18 cellular contexts compared by ENCODE assay signal in genomic region chr9:119332522-119332921, GRCh38. TPM values are rescaled to one million over a fixed set of nuclear protein-coding genes. Genes with fewer than 3 reads are reported as not detected.
"Had no signal": no experiment of that assay in that cellular context is flagged by ENCODE, and none has a peak within 500 bp of the region (broad histone marks: within the 10 kb centered on the region; RNA-seq: fewer than 3 reads in every experiment).

No MANE protein-coding gene starts in this region.

- H3K4me3 ChIP-seq: coronary artery, heart left ventricle, psoas muscle, right lobe of liver, tibial nerve had no signal

- DNase-seq: effector CD4-positive, alpha-beta T cell; foreskin melanocyte; hippocampal formation; left ventricle myocardium superior; naive thymus-derived CD4-positive, alpha-beta T cell; nephron progenitor cell; psoas muscle; retina; right lobe of liver; stimulated activated CD4-positive, alpha-beta T cell treated with anti-CD3 and anti-CD28 coated beads, Interleukin-4, amount 100 ng/mL, for 1 hour had no signal

- H3K27me3 Mint-ChIP-seq: naive thymus-derived CD4-positive, alpha-beta T cell; stimulated activated memory B cell treated with anti-CD40 and anti-IgM and Interleukin-4, amounts not matched to agents 10 μg/mL and 1 μg/mL and 100 μg/mL, for 72 hours; stimulated activated naive CD8-positive, alpha-beta T cell treated with anti-CD3 and anti-CD28 coated beads, Interleukin-15, Interleukin-2, amounts not matched to agents 100 ng/mL and 50 ng/mL, for 24 hours had no signal

- H3K4me3 Mint-ChIP-seq: naive thymus-derived CD4-positive, alpha-beta T cell; nephron progenitor cell; stimulated activated memory B cell treated with anti-CD40 and anti-IgM and Interleukin-4, amounts not matched to agents 10 μg/mL and 1 μg/mL and 100 μg/mL, for 72 hours; stimulated activated naive CD8-positive, alpha-beta T cell treated with anti-CD3 and anti-CD28 coated beads, Interleukin-15, Interleukin-2, amounts not matched to agents 100 ng/mL and 50 ng/mL, for 24 hours had no signal

- H3K27ac ChIP-seq: coronary artery, heart left ventricle, neutrophil, psoas muscle, right lobe of liver, tibial nerve had no signal

- H3K36me3 Mint-ChIP-seq: stimulated activated memory B cell treated with anti-CD40 and anti-IgM and Interleukin-4, amounts not matched to agents 10 μg/mL and 1 μg/mL and 100 μg/mL, for 72 hours had no signal

- H3K9me3 ChIP-seq: neutrophil, psoas muscle, right lobe of liver had no signal

- ATAC-seq: left ventricle myocardium superior; naive thymus-derived CD4-positive, alpha-beta T cell; psoas muscle; right lobe of liver; stimulated activated memory B cell treated with anti-CD40 and anti-IgM and Interleukin-4, amounts not matched to agents 10 μg/mL and 1 μg/mL and 100 μg/mL, for 72 hours had no signal

- H3K4me1 Mint-ChIP-seq: naive thymus-derived CD4-positive, alpha-beta T cell; stimulated activated memory B cell treated with anti-CD40 and anti-IgM and Interleukin-4, amounts not matched to agents 10 μg/mL and 1 μg/mL and 100 μg/mL, for 72 hours had no signal

- H3K27ac Mint-ChIP-seq: naive thymus-derived CD4-positive, alpha-beta T cell; nephron progenitor cell; stimulated activated memory B cell treated with anti-CD40 and anti-IgM and Interleukin-4, amounts not matched to agents 10 μg/mL and 1 μg/mL and 100 μg/mL, for 72 hours; stimulated activated naive CD8-positive, alpha-beta T cell treated with anti-CD3 and anti-CD28 coated beads, Interleukin-15, Interleukin-2, amounts not matched to agents 100 ng/mL and 50 ng/mL, for 24 hours had no signal

- H3K4me1 ChIP-seq: psoas muscle, right lobe of liver, tibial nerve had no signal

- H3K36me3 ChIP-seq: heart left ventricle, neutrophil, right lobe of liver, tibial nerve had no signal

- H3K27me3 ChIP-seq: heart left ventricle, right lobe of liver, tibial nerve had no signal

RNA-seq across cellular contexts. Expression of gene BRINP1, which starts 36.7 kb away (rescaled TPM):
- total RNA-seq: mesenteric fat pad; mononuclear cell; naive thymus-derived CD4-positive, alpha-beta T cell; tibial nerve had no signal
